ENCODE assay signal across 7 cellular contexts in genomic region chr20:50111120-50111828, GRCh38. TPM values are rescaled to one million over a fixed set of nuclear protein-coding genes. Genes with fewer than 3 reads are reported as not detected.
DNase-seq lines count a peak whose midpoint lies in the region; ATAC-seq and TF ChIP-seq lines count a peak whose summit lies in the region.

No MANE protein-coding gene starts in this region.

- H3F3A ChIP-seq in smooth muscle cell (ENCODE audit: low read depth), result peaks cover 28% of the 10 kb centered on the region

- intact Hi-C loops in activated CD8-positive, alpha-beta T cell treated with anti-CD3 and anti-CD28 coated beads for 36 hours (cut with micrococcal nuclease), result loop anchor here (5.0 kb wide), 1 partner anchor 41 kb away; the partner anchor contains the start of gene PEDS1

- peaks cover 80% of the 10 kb centered on the region for H3K4me1 Mint-ChIP-seq in activated CD8-positive, alpha-beta T cell treated with anti-CD3 and anti-CD28 coated beads for 36 hours (ENCODE audit: low read depth)

- TF ChIP-seq CTCF in activated CD8-positive, alpha-beta T cell treated with anti-CD3 and anti-CD28 coated beads for 36 hours (IDR thresholded peaks at IDR 0.05), result no peak
- TF ChIP-seq CTCF in fibroblast of villous mesenchyme (IDR thresholded peaks at IDR 0.05; ENCODE audit: insufficient read depth, low read depth, low read length) (no peak), smooth muscle cell (IDR thresholded peaks at IDR 0.05; ENCODE audit: borderline replicate concordance, insufficient read depth, poor library complexity, severe bottlenecking) (no peak)

- peak; percentile 15 for ATAC-seq in activated CD8-positive, alpha-beta T cell treated with anti-CD3 and anti-CD28 coated beads for 36 hours
- ATAC-seq in GM18519 (IDR thresholded peaks at IDR 0.05; ENCODE audit: low FRiP score, unreplicated experiment), result no peak

- POLR2A ChIA-PET in activated CD8-positive, alpha-beta T cell treated with anti-CD3 and anti-CD28 coated beads for 36 hours (lab: Charles Lee), result interaction anchor here (0.9 to 5.3 kb wide), 9 partner anchors 9 to 195 kb away, joined by 3 to 42 read pairs (median 4); partner anchors contain the start of gene PEDS1

- peak overlapping the region; percentile 98 for H3K4me2 ChIP-seq in smooth muscle cell

- H3K4me3 Mint-ChIP-seq in activated CD8-positive, alpha-beta T cell treated with anti-CD3 and anti-CD28 coated beads for 36 hours, result peak overlapping the region; percentile 94

- peak; percentile 75 for DNase-seq in activated CD8-positive, alpha-beta T cell treated with anti-CD3 and anti-CD28 coated beads for 36 hours
- peak; percentile 67 for DNase-seq in fibroblast of villous mesenchyme (ENCODE audit: low read depth)
- DNase-seq in smooth muscle cell (lab: John Stamatoyannopoulos, UW; ENCODE audit: unreplicated experiment), result peak; percentile 4
- no peak for DNase-seq in NCI-H1930 (lab: John Stamatoyannopoulos, UW)
- no peak for DNase-seq in SK-N-DZ (ENCODE audit: low spot score)

- H3K9ac ChIP-seq in HUES6 (ENCODE audit: low read length) (peak overlapping the region; percentile 92), smooth muscle cell (ENCODE audit: low read depth) (peak overlapping the region; percentile 99)

- WGBS in smooth muscle cell (ENCODE audit: low lambda C conversion rate), result 12% methylated on average over 10 of the region's 10 CpGs

- H3K36me3 ChIP-seq in HUES6 (ENCODE audit: control insufficient read depth, insufficient read depth, low read length) (peaks cover 12% of the 10 kb centered on the region), smooth muscle cell (ENCODE audit: low read depth) (no peaks in the 10 kb centered on the region)

- no peaks in the 10 kb centered on the region for H3K9me3 ChIP-seq in HUES6 (ENCODE audit: control insufficient read depth, insufficient read depth, low read depth, low read length)
- no peaks in the 10 kb centered on the region for H3K9me3 ChIP-seq in smooth muscle cell (replicated peaks; ENCODE audit: low read depth)

- H3K27ac Mint-ChIP-seq in activated CD8-positive, alpha-beta T cell treated with anti-CD3 and anti-CD28 coated beads for 36 hours, result peak overlapping the region; percentile 95

- no peaks in the 10 kb centered on the region for H3K27me3 ChIP-seq in HUES6 (ENCODE audit: control insufficient read depth, insufficient read depth, low read length)
- H3K27me3 ChIP-seq in smooth muscle cell (ENCODE audit: low read depth), result no peaks in the 10 kb centered on the region

- H4K20me1 ChIP-seq in smooth muscle cell (ENCODE audit: low read depth), result peaks cover 58% of the 10 kb centered on the region

- peak overlapping the region; percentile 95 for H3K4me3 ChIP-seq in HUES6 (ENCODE audit: low read depth, low read length)
- peak overlapping the region; percentile 85 for H3K4me3 ChIP-seq in fibroblast of villous mesenchyme (ENCODE audit: low read depth, low read length)
- H3K4me3 ChIP-seq in smooth muscle cell, result peak overlapping the region; percentile 95

- H3K36me3 Mint-ChIP-seq in activated CD8-positive, alpha-beta T cell treated with anti-CD3 and anti-CD28 coated beads for 36 hours (ENCODE audit: low read depth), result peaks cover 52% of the 10 kb centered on the region

- H3K27ac ChIP-seq in HUES6 (ENCODE audit: low read depth, low read length) (peak overlapping the region; percentile 97; the same call in 1 of the 2 replicates), smooth muscle cell (ENCODE audit: low read depth) (peak overlapping the region; percentile 93)

- CTCF ChIA-PET in activated CD8-positive, alpha-beta T cell treated with anti-CD3 and anti-CD28 coated beads for 36 hours (lab: Charles Lee), result interaction anchor here (1.9 to 6.7 kb wide), 4 partner anchors 10 to 58 kb away, joined by 7 to 30 read pairs (median 15); no protein-coding TSS in a partner anchor

- no peak overlapping the region for H2AFZ ChIP-seq in smooth muscle cell (ENCODE audit: low read depth)

- H3K27me3 Mint-ChIP-seq in activated CD8-positive, alpha-beta T cell treated with anti-CD3 and anti-CD28 coated beads for 36 hours, result no peaks in the 10 kb centered on the region

- peaks cover 75% of the 10 kb centered on the region for H3K79me2 ChIP-seq in smooth muscle cell (ENCODE audit: low read depth)

- peaks cover 40% of the 10 kb centered on the region for H3K4me1 ChIP-seq in HUES6 (ENCODE audit: control insufficient read depth, insufficient read depth, low read length)
- peaks cover 47% of the 10 kb centered on the region for H3K4me1 ChIP-seq in smooth muscle cell (ENCODE audit: low read depth)

- H3K9me3 Mint-ChIP-seq in activated CD8-positive, alpha-beta T cell treated with anti-CD3 and anti-CD28 coated beads for 36 hours, result peaks cover 2% of the 10 kb centered on the region

RNA-seq across cellular contexts. Expression of gene UBE2V1, which starts 1.7 kb away (rescaled TPM):
- 100 to 1,000 TPM; 112 to 151 TPM for total RNA-seq in activated CD8-positive, alpha-beta T cell treated with anti-CD3 and anti-CD28 coated beads for 36 hours
- total RNA-seq in fibroblast of villous mesenchyme, result 88.1 and 90.2 TPM in 2 replicates
- 94.1 and 94.8 TPM in 2 replicates for total RNA-seq in smooth muscle cell
- 128 and 141 TPM in 2 replicates for polyA plus RNA-seq in smooth muscle cell
- polyA plus RNA-seq in SK-N-DZ (2014; cell fraction: cytosol; rRNA removed), result 79.0 and 79.5 TPM in 2 replicates
- 52.4 and 140 TPM in 2 replicates for polyA plus RNA-seq in SK-N-DZ (2014; cell fraction: nucleus; rRNA removed)

RNA-seq across cellular contexts. Expression of gene PEDS1, which starts 42.2 kb away (rescaled TPM):
- total RNA-seq in activated CD8-positive, alpha-beta T cell treated with anti-CD3 and anti-CD28 coated beads for 36 hours, result 10 to 100 TPM; 16.0 to 17.3 TPM
- 25.9 and 27.7 TPM in 2 replicates for total RNA-seq in fibroblast of villous mesenchyme
- total RNA-seq in smooth muscle cell, result 36.6 and 45.8 TPM in 2 replicates
- polyA plus RNA-seq in smooth muscle cell, result 47.4 and 64.3 TPM in 2 replicates
- 39.0 and 41.6 TPM in 2 replicates for polyA plus RNA-seq in SK-N-DZ (2014; cell fraction: cytosol; rRNA removed)
- 19.4 and 20.3 TPM in 2 replicates for polyA plus RNA-seq in SK-N-DZ (2014; cell fraction: nucleus; rRNA removed)

Comparison
In these comparisons a context has a peak if more than half of its experiments do, and no peak if none do; other contexts are left out.
1. DNase-seq: peak in activated CD8-positive, alpha-beta T cell treated with anti-CD3 and anti-CD28 coated beads for 36 hours (single experiment), fibroblast of villous mesenchyme (single experiment) and smooth muscle cell (single experiment); none in NCI-H1930 (0 of 2) and SK-N-DZ (single experiment).
2. Peak in every context shown above with its lines, with median percentiles within 50 percentile points of each other: H3K4me3 ChIP-seq.